In the genomic region with DNA sequence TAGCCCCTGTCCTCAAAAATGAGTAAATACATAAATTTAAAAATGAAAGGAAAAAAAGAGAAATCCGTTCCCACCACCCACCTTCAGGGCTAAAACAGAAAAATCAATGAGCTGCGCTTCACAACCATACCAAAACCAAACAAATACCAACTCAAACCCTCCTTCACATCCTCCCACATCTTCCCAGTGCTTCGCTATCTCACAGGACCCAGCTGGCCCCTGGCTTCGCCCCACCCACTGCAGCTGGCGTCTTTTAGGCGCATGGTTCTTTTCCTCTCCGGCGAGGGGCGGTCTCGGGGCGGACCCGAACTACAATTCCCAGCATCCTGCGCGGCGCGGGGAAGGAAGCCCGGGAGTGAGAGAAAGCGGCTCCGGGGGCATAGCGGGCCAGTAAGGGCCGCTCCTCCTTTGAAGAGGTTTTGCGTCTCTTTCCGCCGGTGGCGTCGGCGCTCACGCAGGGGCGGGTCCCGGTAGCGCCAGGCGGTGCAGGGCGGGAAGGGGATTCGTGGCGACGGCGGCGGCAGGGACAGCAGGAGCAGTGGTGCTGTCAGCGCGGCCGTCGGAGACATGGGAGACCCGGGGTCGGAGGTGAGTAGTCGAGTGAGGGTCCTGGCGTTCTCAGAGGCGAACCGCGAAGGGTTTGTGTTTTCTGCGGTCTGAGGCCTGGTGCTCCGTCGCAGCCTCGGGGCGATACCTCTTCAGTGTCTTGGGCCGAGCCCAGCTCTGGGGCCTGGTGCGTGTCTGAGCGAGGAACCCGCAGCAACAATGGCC, we compare ENCODE assay signal across 8 cellular contexts. TPM values are rescaled to one million over a fixed set of nuclear protein-coding genes. Genes with fewer than 3 reads are reported as not detected.
DNase-seq lines count a peak whose midpoint lies in the region; ATAC-seq, FAIRE-seq and TF ChIP-seq lines count a peak whose summit lies in the region.

A gene with protein sequence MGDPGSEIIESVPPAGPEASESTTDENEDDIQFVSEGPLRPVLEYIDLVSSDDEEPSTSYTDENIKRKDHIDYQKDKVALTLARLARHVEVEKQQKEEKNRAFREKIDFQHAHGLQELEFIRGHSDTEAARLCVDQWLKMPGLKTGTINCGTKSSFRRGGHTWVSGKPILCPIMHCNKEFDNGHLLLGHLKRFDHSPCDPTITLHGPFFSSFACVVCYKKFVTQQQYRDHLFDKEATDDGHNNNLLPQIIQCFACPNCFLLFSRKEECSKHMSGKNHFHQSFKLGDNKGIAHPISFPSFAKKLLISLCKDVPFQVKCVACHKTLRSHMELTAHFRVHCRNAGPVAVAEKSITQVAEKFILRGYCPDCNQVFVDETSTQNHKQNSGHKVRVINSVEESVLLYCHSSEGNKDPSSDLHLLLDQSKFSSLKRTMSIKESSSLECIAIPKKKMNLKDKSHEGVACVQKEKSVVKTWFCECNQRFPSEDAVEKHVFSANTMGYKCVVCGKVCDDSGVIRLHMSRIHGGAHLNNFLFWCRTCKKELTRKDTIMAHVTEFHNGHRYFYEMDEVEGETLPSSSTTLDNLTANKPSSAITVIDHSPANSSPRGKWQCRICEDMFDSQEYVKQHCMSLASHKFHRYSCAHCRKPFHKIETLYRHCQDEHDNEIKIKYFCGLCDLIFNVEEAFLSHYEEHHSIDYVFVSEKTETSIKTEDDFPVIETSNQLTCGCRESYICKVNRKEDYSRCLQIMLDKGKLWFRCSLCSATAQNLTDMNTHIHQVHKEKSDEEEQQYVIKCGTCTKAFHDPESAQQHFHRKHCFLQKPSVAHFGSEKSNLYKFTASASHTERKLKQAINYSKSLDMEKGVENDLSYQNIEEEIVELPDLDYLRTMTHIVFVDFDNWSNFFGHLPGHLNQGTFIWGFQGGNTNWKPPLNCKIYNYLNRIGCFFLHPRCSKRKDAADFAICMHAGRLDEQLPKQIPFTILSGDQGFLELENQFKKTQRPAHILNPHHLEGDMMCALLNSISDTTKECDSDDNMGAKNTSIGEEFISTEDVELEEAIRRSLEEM (plus strand): TSS at position 502 of the 771 bp plus-strand sequence. CDS start 66 bp downstream, at position 568.

- peak within 1 kb of the TSS in 2 of 4 donors; percentile 46 to 58 for H3K4me3 ChIP-seq in adrenal gland

- peak within 1 kb of the TSS in 4 of 5 donors; percentile 71 to 91 (median 89) for H3K27ac ChIP-seq in adrenal gland

- H3K27me3 Mint-ChIP-seq in T-cell, result no peaks in the 10 kb centered on the region
- H3K27me3 Mint-ChIP-seq in type B pancreatic cell, result no peaks in the 10 kb centered on the region

- H3K9me3 Mint-ChIP-seq in T-cell, result no peaks in the 10 kb centered on the region
- H3K9me3 Mint-ChIP-seq in type B pancreatic cell, result no peaks in the 10 kb centered on the region

- CTCF ChIA-PET in T-cell (lab: Charles Lee), result interaction anchor here (0.6 to 0.7 kb wide), 3 partner anchors 67 to 253 kb away, joined by 3 to 5 read pairs (median 3); no protein-coding TSS in a partner anchor

- ATAC-seq in HG02840 (IDR thresholded peaks at IDR 0.05; ENCODE audit: low FRiP score, unreplicated experiment), result peak; percentile 94
- peak; percentile 93 to 97 (median 96) for ATAC-seq in T-cell (replicated peaks in 1 of 4)

- TF ChIP-seq CTCF in adrenal gland (IDR thresholded peaks at IDR 0.05) (peak in 1 of 6 experiments; percentile 15), type B pancreatic cell (conservative IDR thresholded peaks at IDR 0.05) (no peak)

- H3K27ac Mint-ChIP-seq in T-cell, result peak within 1 kb of the TSS; percentile 73 to 90
- H3K27ac Mint-ChIP-seq in type B pancreatic cell, result peak within 1 kb of the TSS; percentile 88

- DNase-seq in GM12891 (ENCODE audit: insufficient read length, low spot score) (peak; percentile 87), NCI-H1436 treated with DMSO at 0.1 percent for 48 hours (lab: John Stamatoyannopoulos, UW) (peak; percentile 88), T-cell (peak; percentile 88 to 97 (median 94)), adrenal gland (peak; percentile 98 to 99 (median 98)), cardiac septum (ENCODE audit: low spot score) (peak; percentile 99), pons (ENCODE audit: low spot score) (peak; percentile 98), type B pancreatic cell (ENCODE audit: extremely low spot score, unreplicated experiment) (peak; percentile 97)

- POLR2A ChIA-PET in T-cell (lab: Charles Lee), result interaction anchor here in 1 of 2 donors (0.9 to 1.0 kb wide), 2 partner anchors 39 to 81 kb away, joined by 3 read pairs; no protein-coding TSS in a partner anchor

- H3K9me3 ChIP-seq in adrenal gland (replicated peaks in 1 of 3), result no peaks in the 10 kb centered on the region

- intact Hi-C loops in adrenal gland (cut with DNase I), result no loop called here
- intact Hi-C loops in cardiac septum (cut with DNase I), result loop anchor here (5.0 kb wide), 1 partner anchor 43 kb away; a partner anchor contains a TSS

- H3K36me3 Mint-ChIP-seq in T-cell (peaks cover 15% of the 10 kb centered on the region), type B pancreatic cell (peaks cover 6% of the 10 kb centered on the region)

- H3K4me1 Mint-ChIP-seq in T-cell (peaks cover 36 to 37% (median 36%) of the 10 kb centered on the region in 3 donors), type B pancreatic cell (ENCODE audit: unreplicated experiment) (peaks cover 28% of the 10 kb centered on the region)

- H3K36me3 ChIP-seq in adrenal gland (replicated peaks in 1 of 2), result no peaks in the 10 kb centered on the region

- H3K4me1 ChIP-seq in adrenal gland (replicated peaks in 1 of 2), result peaks cover 8 to 39% of the 10 kb centered on the region in 2 donors

- H3K4me3 Mint-ChIP-seq in T-cell (peak within 1 kb of the TSS; percentile 77 to 90 (median 79)), type B pancreatic cell (peak within 1 kb of the TSS; percentile 85)

- H3K27me3 ChIP-seq in adrenal gland, result no peaks in the 10 kb centered on the region

- FAIRE-seq in GM12891 (lab: Jason Lieb, UNC), result no peak

- 0 to 1% (median 0%) methylated on average over 19 to 50 of the region's 58 CpGs for WGBS in adrenal gland, 4 donors

- TF ChIP-seq POLR2A in GM12891 (IDR thresholded peaks at IDR 0.05; ENCODE audit: low read depth, low read length) (peak; percentile 74), adrenal gland (IDR thresholded peaks at IDR 0.05) (peak; percentile 90 to 98)

TF ChIP-seq in GM12891, 5 proteins besides CTCF, POLR2A, EP300 and RAD21:
- peak; percentile 84 for TF ChIP-seq POLR2AphosphoS5 (IDR thresholded peaks at IDR 0.05; ENCODE audit: low read depth, low read length)
- no peak for TF ChIP-seq POU2F2 (IDR thresholded peaks at IDR 0.05; ENCODE audit: low read depth, low read length)
- peak; percentile 7 for TF ChIP-seq PAX5 (IDR thresholded peaks at IDR 0.05; ENCODE audit: insufficient read depth, low read length, severe bottlenecking)
- no peak; the same call in 1 of the 2 replicates for TF ChIP-seq TAF1 (IDR thresholded peaks at IDR 0.05; ENCODE audit: low read depth, low read length)
- peak; percentile 43; the same call in 1 of the 2 replicates for TF ChIP-seq SPI1 (IDR thresholded peaks at IDR 0.05; ENCODE audit: low read depth, low read length)

RNA-seq across cellular contexts. Expression of the gene that starts here (rescaled TPM):
- 9.5 TPM for polyA plus RNA-seq in GM12891 (2012; ENCODE audit: low read depth, missing spikeins)
- 100 to 1,000 TPM in 2 of 5 donors, 10 to 100 TPM in 3; 68.0 to 124 (median 78.1) TPM for total RNA-seq in T-cell
- 100 to 1,000 TPM in 1 of 8 donors, 10 to 100 TPM in 7; 19.5 to 111 (median 56.1) TPM for total RNA-seq in adrenal gland
- 10 to 100 TPM; 27.7 to 39.1 (median 28.0) TPM for polyA plus RNA-seq in adrenal gland
- 31.6 TPM for total RNA-seq in cardiac septum
- 68.4 and 69.0 TPM in 2 replicates for total RNA-seq in type B pancreatic cell (ENCODE audit: low replicate concordance)
